ENCODE assay signal across 17 cellular contexts in genomic region chr11:31794546-31794945, GRCh38. TPM values are rescaled to one million over a fixed set of nuclear protein-coding genes. Genes with fewer than 3 reads are reported as not detected.
DNase-seq lines count a peak whose midpoint lies in the region; ATAC-seq and TF ChIP-seq lines count a peak whose summit lies in the region.
"Had no signal": no experiment of that assay in that cellular context is flagged by ENCODE, and none has a peak within 500 bp of the region (broad histone marks: within the 10 kb centered on the region; RNA-seq: fewer than 3 reads in every experiment).

No MANE protein-coding gene starts in this region.

- H3K36me3 Mint-ChIP-seq in brain = peaks cover 70% of the 10 kb centered on the region

- in situ Hi-C loops in G401 (cut with HindIII; ENCODE audit: low sequenced_read_pairs) = no loop called here

- no peak overlapping the region for H3K4me3 Mint-ChIP-seq in brain
- H3K4me3 Mint-ChIP-seq: CD4-positive, alpha-beta memory T cell; GM23338; H9 had no signal

- peak overlapping the region in 4 of 5 experiments; percentile 22 to 93 (median 56) for H3K27ac Mint-ChIP-seq in brain
- H3K27ac Mint-ChIP-seq: CD4-positive, alpha-beta memory T cell; GM23338; H9 had no signal

- DNase-seq in G401 (ENCODE audit: low spot score) = peak; percentile 57
- DNase-seq in left kidney (ENCODE audit: low read depth, low spot score) = peak; percentile 27
- DNase-seq in NCI-H69 (lab: John Stamatoyannopoulos, UW) = no peak
- no peak for DNase-seq in NCI-H146 treated with DMSO at 0.1 percent for 48 hours (lab: John Stamatoyannopoulos, UW; ENCODE audit: unreplicated experiment)
- no peak for DNase-seq in heart right ventricle
- DNase-seq: C1 segment of cervical spinal cord; Caco-2; CD4-positive, alpha-beta memory T cell; DMS153; DND-41; GDM1; H9 had no signal

- intact Hi-C loops in heart right ventricle (cut with DNase I) = no loop called here

- H3K4me3 ChIP-seq in heart right ventricle = no peak overlapping the region
- H3K4me3 ChIP-seq: GM12878, GM23338 had no signal

- H3K36me3 ChIP-seq in heart right ventricle = no peaks in the 10 kb centered on the region

- H3K27me3 Mint-ChIP-seq in brain = peaks cover 20% of the 10 kb centered on the region

- no peaks in the 10 kb centered on the region for H3K9me3 ChIP-seq in heart right ventricle
- H3K9me3 ChIP-seq: Caco-2 had no signal

- no peak for ATAC-seq in heart right ventricle
- ATAC-seq: GM12878, GM23338, HCT116 had no signal

- no peak overlapping the region for H3K27ac ChIP-seq in heart right ventricle

- WGBS in heart right ventricle, 2 donors = 74 to 76% methylated on average over 4 of the region's 4 CpGs

- TF ChIP-seq CTCF in brain (conservative IDR thresholded peaks at IDR 0.05) (no peak), heart right ventricle (IDR thresholded peaks at IDR 0.05) (no peak)

- peaks cover 83% of the 10 kb centered on the region for H3K4me1 Mint-ChIP-seq in brain

- peaks cover 0 to 14% (median 0%) of the 10 kb centered on the region in 5 experiments for H3K9me3 Mint-ChIP-seq in brain
- H3K9me3 Mint-ChIP-seq: GM23338, H9 had no signal

- H3K4me1 ChIP-seq in heart right ventricle = peaks cover 0 to 26% (median 16%) of the 10 kb centered on the region in 9 donors
- H3K4me1 ChIP-seq: Caco-2 had no signal

- H3K27me3 ChIP-seq in heart right ventricle = peaks cover 26 to 87% (median 63%) of the 10 kb centered on the region in 7 donors

RNA-seq across cellular contexts. Expression of gene PAX6, which starts 16.6 kb away (rescaled TPM):
- 2.7 and 3.8 TPM in 2 replicates for total RNA-seq in G401 (2014; rRNA removed; shearing (Covaris generic))
- 16.7 TPM for polyA plus RNA-seq in brain (ENCODE audit: insufficient read depth, low read depth, low replicate concordance)
- not detected for total RNA-seq in heart right ventricle
- polyA plus RNA-seq in heart right ventricle = under 1 TPM in 1 of 2 donors, not detected in 1; 0.01 TPM
- total RNA-seq: CD4-positive, alpha-beta memory T cell; H9 had no signal
- polyA plus RNA-seq: BJ had no signal

Comparison
In these comparisons a context has a peak if more than half of its experiments do, and no peak if none do; other contexts are left out.
1. DNase-seq: peak in G401 (single experiment) and left kidney (single experiment); none in NCI-H69 (single experiment), NCI-H146 treated with DMSO at 0.1 percent for 48 hours (single experiment) and heart right ventricle (0 of 2).